ENCODE assay signal across 8 cellular contexts in genomic region chr2:112749755-112750559, GRCh38. TPM values are rescaled to one million over a fixed set of nuclear protein-coding genes. Genes with fewer than 3 reads are reported as not detected.
DNase-seq lines count a peak whose midpoint lies in the region; ATAC-seq and TF ChIP-seq lines count a peak whose summit lies in the region.

No MANE protein-coding gene starts in this region.

- TF ChIP-seq POLR2A in sigmoid colon (IDR thresholded peaks at IDR 0.05) = no peak

- ATAC-seq in GM21447 (IDR thresholded peaks at IDR 0.05; ENCODE audit: unreplicated experiment) (peak; percentile 70), left cardiac atrium (peak; percentile 77 to 80), GM21423 (IDR thresholded peaks at IDR 0.05; ENCODE audit: unreplicated experiment) (no peak)

- intact Hi-C loops in left cardiac atrium (cut with DNase I) = loop anchor here (2.0 to 10.0 kb wide), 4 partner anchors 137 to 209 kb away; no protein-coding TSS in a partner anchor
- intact Hi-C loops in sigmoid colon (cut with DNase I) = loop anchor here (1.0 to 5.0 kb wide), 2 partner anchors 191 to 207 kb away; no protein-coding TSS in a partner anchor

- no peaks in the 10 kb centered on the region for H3K27me3 Mint-ChIP-seq in T-helper 2 cell treated with Interferon-gamma antibody and Interleukin-4, amounts not matched to agents 5 μg/mL and 100 μg/mL, for 36 hours (ENCODE audit: low read depth)

- peaks cover 68% of the 10 kb centered on the region for H3K36me3 Mint-ChIP-seq in T-helper 2 cell treated with Interferon-gamma antibody and Interleukin-4, amounts not matched to agents 5 μg/mL and 100 μg/mL, for 36 hours (ENCODE audit: low read depth)

- no peaks in the 10 kb centered on the region for H3K4me1 ChIP-seq in sigmoid colon

- no peaks in the 10 kb centered on the region for H3K36me3 ChIP-seq in sigmoid colon

- no peaks in the 10 kb centered on the region for H3K9me3 Mint-ChIP-seq in T-helper 2 cell treated with Interferon-gamma antibody and Interleukin-4, amounts not matched to agents 5 μg/mL and 100 μg/mL, for 36 hours

- no peaks in the 10 kb centered on the region for H3K9me3 ChIP-seq in sigmoid colon

- no peaks in the 10 kb centered on the region for H3K27me3 ChIP-seq in sigmoid colon

- peak; percentile 82 for DNase-seq in D341Med (ENCODE audit: low spot score)
- DNase-seq in NAMALWA (ENCODE audit: low spot score) = peak; percentile 83
- peak; percentile 66 for DNase-seq in T-helper 2 cell treated with Interferon-gamma antibody and Interleukin-4, amounts not matched to agents 5 μg/mL and 100 μg/mL, for 36 hours (ENCODE audit: low spot score)
- peak; percentile 73 for DNase-seq in left cardiac atrium
- peak; percentile 67 for DNase-seq in sigmoid colon

- peaks cover 43% of the 10 kb centered on the region for H3K4me1 Mint-ChIP-seq in T-helper 2 cell treated with Interferon-gamma antibody and Interleukin-4, amounts not matched to agents 5 μg/mL and 100 μg/mL, for 36 hours (ENCODE audit: low read depth)

- WGBS in adipose tissue, 3 donors = 63 to 65% (median 65%) methylated on average over 9 of the region's 9 CpGs
- WGBS in sigmoid colon, 2 donors = 62 to 63% methylated on average over 9 of the region's 9 CpGs

- H3K27ac Mint-ChIP-seq in T-helper 2 cell treated with Interferon-gamma antibody and Interleukin-4, amounts not matched to agents 5 μg/mL and 100 μg/mL, for 36 hours = peak overlapping the region; percentile 81

- peak overlapping the region; percentile 26 for H3K27ac ChIP-seq in adipose tissue (ENCODE audit: low read depth, low read length)
- no peak overlapping the region for H3K27ac ChIP-seq in sigmoid colon

- no peak for TF ChIP-seq EP300 in sigmoid colon (IDR thresholded peaks at IDR 0.05)

- peak; percentile 53 to 80 (median 62) for TF ChIP-seq CTCF in sigmoid colon (IDR thresholded peaks at IDR 0.05)

- peak overlapping the region; percentile 35 for H3K4me3 Mint-ChIP-seq in T-helper 2 cell treated with Interferon-gamma antibody and Interleukin-4, amounts not matched to agents 5 μg/mL and 100 μg/mL, for 36 hours

- no peak overlapping the region for H3K4me3 ChIP-seq in sigmoid colon

RNA-seq across cellular contexts. Expression of gene CKAP2L, which starts 14.5 kb away (rescaled TPM):
- under 1 TPM in 2 of 3 donors, not detected in 1; 0.05 to 0.16 TPM for polyA plus RNA-seq in adipose tissue
- total RNA-seq in left cardiac atrium = under 1 TPM; 0.05 to 0.68 TPM
- total RNA-seq in sigmoid colon = under 1 TPM in 2 of 4 donors, not detected in 2; 0.28 to 0.54 TPM
- 1 to 10 TPM in 2 of 3 donors, under 1 TPM in 1; under 0.01 to 3.0 (median 2.3) TPM for polyA plus RNA-seq in sigmoid colon

RNA-seq across cellular contexts. Expression of gene NT5DC4, which starts 29.1 kb away (rescaled TPM):
- polyA plus RNA-seq in adipose tissue (under 1 TPM in 1 of 3 donors, not detected in 2; 0.03 TPM), sigmoid colon (under 1 TPM in 1 of 3 donors, not detected in 2; 0.89 TPM)
- total RNA-seq in left cardiac atrium (not detected), sigmoid colon (not detected)

RNA-seq across cellular contexts. Expression of gene IL1A, which starts 34.3 kb away (rescaled TPM):
- polyA plus RNA-seq in adipose tissue = 1 to 10 TPM in 1 of 3 donors, not detected in 2; 1.2 TPM
- total RNA-seq in left cardiac atrium = not detected
- not detected for total RNA-seq in sigmoid colon
- polyA plus RNA-seq in sigmoid colon = under 1 TPM in 2 of 3 donors, not detected in 1; 0.46 to 0.73 TPM
